In genomic region chr16:48008011-48008410, GRCh38 we compare ENCODE assay signal across 17 cellular contexts.
DNase-seq lines count a peak whose midpoint lies in the region; ATAC-seq and TF ChIP-seq lines count a peak whose summit lies in the region.
"Had no signal": no experiment of that assay in that cellular context is flagged by ENCODE, and none has a peak within 500 bp of the region (broad histone marks: within the 10 kb centered on the region; RNA-seq: fewer than 3 reads in every experiment).

No MANE protein-coding gene starts in this region.

- H3K4me3 Mint-ChIP-seq in osteocyte (ENCODE audit: unreplicated experiment): no peak overlapping the region
- H3K4me3 Mint-ChIP-seq: CD14-positive monocyte; CD4-positive, alpha-beta memory T cell; IgD-negative memory B cell had no signal

- no peak for TF ChIP-seq CTCF in osteocyte (IDR thresholded peaks at IDR 0.05)
- TF ChIP-seq CTCF in smooth muscle cell (IDR thresholded peaks at IDR 0.05; ENCODE audit: borderline replicate concordance, insufficient read depth, poor library complexity, severe bottlenecking): no peak

- no peaks in the 10 kb centered on the region for H4K20me1 ChIP-seq in Karpas-422 (ENCODE audit: insufficient read depth, low read depth, low read length)
- no peaks in the 10 kb centered on the region for H4K20me1 ChIP-seq in smooth muscle cell (ENCODE audit: low read depth)
- H4K20me1 ChIP-seq: BLaER1 had no signal

- in situ Hi-C loops in Caki2 (cut with HindIII; ENCODE audit: low pct_unique_long_range_greater_than_20kb, low sequenced_read_pairs): no loop called here

- no peaks in the 10 kb centered on the region for H3K9me2 ChIP-seq in Karpas-422 (replicated peaks; ENCODE audit: insufficient read depth, low read length)

- H3K79me2 ChIP-seq in Karpas-422 (ENCODE audit: low read length) (no peaks in the 10 kb centered on the region), smooth muscle cell (ENCODE audit: low read depth) (no peaks in the 10 kb centered on the region)

- H3K27ac Mint-ChIP-seq in osteocyte (ENCODE audit: unreplicated experiment): no peak overlapping the region
- H3K27ac Mint-ChIP-seq: CD14-positive monocyte; CD4-positive, alpha-beta memory T cell; IgD-negative memory B cell had no signal

- H3K4me1 ChIP-seq in Karpas-422 (ENCODE audit: low read length): peaks cover 69% of the 10 kb centered on the region
- peaks cover 10% of the 10 kb centered on the region for H3K4me1 ChIP-seq in smooth muscle cell (ENCODE audit: low read depth)

- H3K27me3 ChIP-seq in Karpas-422 (ENCODE audit: low read length) (no peaks in the 10 kb centered on the region), smooth muscle cell (ENCODE audit: low read depth) (no peaks in the 10 kb centered on the region)
- H3K27me3 ChIP-seq: BLaER1 had no signal

- DNase-seq in Caki2 (ENCODE audit: low read depth) (peak; percentile 5), Karpas-422 (no peak), kidney glomerular epithelial cell (lab: John Stamatoyannopoulos, UW) (peak; percentile 17), osteocyte (ENCODE audit: extremely low spot score, unreplicated experiment) (peak; percentile 57), smooth muscle cell (lab: John Stamatoyannopoulos, UW; ENCODE audit: unreplicated experiment) (no peak), GM19240 (ENCODE audit: insufficient read length, low spot score) (no peak)
- DNase-seq: 8988T; Calu3; CD4-positive, alpha-beta memory T cell; DMS79 treated with DMSO at 0.1 percent for 48 hours; GOT3; H7 had no signal

- no peaks in the 10 kb centered on the region for H3K36me3 Mint-ChIP-seq in osteocyte (ENCODE audit: unreplicated experiment)
- H3K36me3 Mint-ChIP-seq: CD14-positive monocyte; CD4-positive, alpha-beta memory T cell; IgD-negative memory B cell had no signal

- WGBS in smooth muscle cell (ENCODE audit: low lambda C conversion rate): 88% methylated on average over 6 of the region's 6 CpGs

- H3K36me3 ChIP-seq in Karpas-422 (ENCODE audit: insufficient read depth, low read length): no peaks in the 10 kb centered on the region; the same call in 1 of the 2 replicates
- no peaks in the 10 kb centered on the region for H3K36me3 ChIP-seq in smooth muscle cell (ENCODE audit: low read depth)
- H3K36me3 ChIP-seq: BLaER1 had no signal

- no peaks in the 10 kb centered on the region for H3K4me1 Mint-ChIP-seq in osteocyte (ENCODE audit: unreplicated experiment)
- H3K4me1 Mint-ChIP-seq: CD14-positive monocyte; CD4-positive, alpha-beta memory T cell had no signal

- H3K9ac ChIP-seq in Karpas-422 (ENCODE audit: low read length) (no peak overlapping the region), smooth muscle cell (ENCODE audit: low read depth) (no peak overlapping the region)
- H3K9ac ChIP-seq: BLaER1 had no signal

- H3K9me3 ChIP-seq in Karpas-422 (ENCODE audit: low read length) (peaks cover 10% of the 10 kb centered on the region; the same call in 1 of the 2 replicates), smooth muscle cell (replicated peaks; ENCODE audit: low read depth) (no peaks in the 10 kb centered on the region)
- H3K9me3 ChIP-seq: BLaER1 had no signal

- no peaks in the 10 kb centered on the region for H3F3A ChIP-seq in smooth muscle cell (ENCODE audit: low read depth)

- H3K9me3 Mint-ChIP-seq in osteocyte (ENCODE audit: unreplicated experiment): no peaks in the 10 kb centered on the region

- peaks cover 16% of the 10 kb centered on the region for H3K27me3 Mint-ChIP-seq in osteocyte (ENCODE audit: unreplicated experiment)

- H3K4me3 ChIP-seq in Karpas-422 (ENCODE audit: low read length) (no peak overlapping the region), smooth muscle cell (no peak overlapping the region)
- H3K4me3 ChIP-seq: BLaER1, GM12878 had no signal

- no peak for ATAC-seq in HG02884 (IDR thresholded peaks at IDR 0.05; ENCODE audit: unreplicated experiment)
- ATAC-seq: GM12878 had no signal

- H3K4me2 ChIP-seq in Karpas-422 (ENCODE audit: low read depth, low read length, poor library complexity, severe bottlenecking) (no peak overlapping the region), smooth muscle cell (no peak overlapping the region)
- H3K4me2 ChIP-seq: BLaER1 had no signal

- H3K27ac ChIP-seq in Karpas-422 (ENCODE audit: low read length): no peak overlapping the region
- H3K27ac ChIP-seq in smooth muscle cell (ENCODE audit: low read depth): no peak overlapping the region
- H3K27ac ChIP-seq: BLaER1 had no signal

- H2AFZ ChIP-seq in Karpas-422 (ENCODE audit: low read length) (0 out of 2 replicates have a peak overlapping the region, but pooled peaks have one; percentile 33), smooth muscle cell (ENCODE audit: low read depth) (no peak overlapping the region)

Comparison
In these comparisons a context has a peak if more than half of its experiments do, and no peak if none do; other contexts are left out.
1. DNase-seq: peak in Caki2 (single experiment), kidney glomerular epithelial cell (single experiment) and osteocyte (single experiment); none in Karpas-422 (single experiment), smooth muscle cell (single experiment) and GM19240 (single experiment).